In the genomic region with DNA sequence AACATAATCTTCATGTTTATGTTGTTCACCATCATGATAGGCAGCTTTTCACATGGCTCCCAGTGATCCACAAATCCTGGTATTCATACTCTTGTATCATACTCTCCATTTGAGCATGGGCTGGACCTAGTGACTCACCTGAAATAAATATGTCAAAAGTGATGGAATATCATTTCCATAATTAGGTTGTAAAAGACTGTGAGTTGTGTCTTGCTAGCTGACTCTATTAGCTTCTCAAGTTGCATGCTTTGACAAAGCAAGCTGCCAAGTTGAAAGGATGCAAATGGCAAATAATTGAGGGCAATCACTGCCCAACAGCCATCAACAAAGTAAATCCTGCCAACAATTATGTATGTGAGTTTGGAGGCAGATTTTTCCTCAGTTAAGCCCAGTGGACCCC, we compare ENCODE assay signal across 14 cellular contexts.
DNase-seq lines count a peak whose midpoint lies in the region; ATAC-seq and TF ChIP-seq lines count a peak whose summit lies in the region.
"Had no signal": no experiment of that assay in that cellular context is flagged by ENCODE, and none has a peak within 500 bp of the region (broad histone marks: within the 10 kb centered on the region; RNA-seq: fewer than 3 reads in every experiment).

No MANE protein-coding gene starts in this region.

- no peak overlapping the region for H3K4me3 ChIP-seq in mesenchymal stem cell (ENCODE audit: insufficient read depth in 1 of 2, low read depth in 1 of 2, low read length in 2 of 2)
- H3K4me3 ChIP-seq in vagina, result no peak overlapping the region
- H3K4me3 ChIP-seq in esophagus squamous epithelium, result no peak overlapping the region
- H3K4me3 ChIP-seq: gastroesophageal sphincter had no signal

- TF ChIP-seq CTCF in RWPE1 (conservative IDR thresholded peaks at IDR 0.05; ENCODE audit: low read depth) (no peak), vagina (IDR thresholded peaks at IDR 0.05) (no peak), esophagus squamous epithelium (IDR thresholded peaks at IDR 0.05) (no peak)

- no peak overlapping the region for H2BK15ac ChIP-seq in mesenchymal stem cell (ENCODE audit: low read depth, poor library complexity, severe bottlenecking)

- peak overlapping the region; percentile 57 to 84 for H3K4ac ChIP-seq in mesenchymal stem cell (ENCODE audit: low read depth in 1 of 2, low read length in 2 of 2)

- H2BK12ac ChIP-seq in mesenchymal stem cell (ENCODE audit: low read length in 2 of 2), result peak overlapping the region in 1 of 2 experiments; percentile 56

- H3K27ac ChIP-seq in RWPE1 (no peak overlapping the region), mesenchymal stem cell (ENCODE audit: low read length, poor library complexity, severe bottlenecking) (no peak overlapping the region), vagina (no peak overlapping the region), esophagus squamous epithelium (peak overlapping the region in 1 of 4 donors; percentile 56)
- H3K27ac ChIP-seq: gastroesophageal sphincter had no signal

- intact Hi-C loops in vagina (cut with DNase I), result no loop called here
- intact Hi-C loops in Right ventricle myocardium inferior (cut with DNase I), result no loop called here
- intact Hi-C loops in esophagus squamous epithelium (cut with DNase I), result no loop called here

- peak overlapping the region; percentile 73 for H2AK5ac ChIP-seq in mesenchymal stem cell (ENCODE audit: low read length, severe bottlenecking)

- H4K8ac ChIP-seq in mesenchymal stem cell (ENCODE audit: low read length), result no peak overlapping the region

- no peaks in the 10 kb centered on the region for H3K79me1 ChIP-seq in mesenchymal stem cell (replicated peaks; ENCODE audit: low read length, poor library complexity, severe bottlenecking)

- H2BK5ac ChIP-seq in mesenchymal stem cell (ENCODE audit: low read depth, low read length, poor library complexity, severe bottlenecking), result peak overlapping the region; percentile 81

- no peak for ATAC-seq in Right ventricle myocardium inferior
- ATAC-seq: activated T-cell treated with anti-CD3 and anti-CD28 coated beads, Interleukin-2, amount 50 U/mL, for 72 hours; gastroesophageal sphincter had no signal

- H3K9ac ChIP-seq in mesenchymal stem cell (ENCODE audit: low read length), result no peak overlapping the region

- H3K9me3 ChIP-seq in mesenchymal stem cell (ENCODE audit: control insufficient read depth, low read length), result peaks cover 3% of the 10 kb centered on the region
- no peaks in the 10 kb centered on the region for H3K9me3 ChIP-seq in vagina
- no peaks in the 10 kb centered on the region for H3K9me3 ChIP-seq in esophagus squamous epithelium
- H3K9me3 ChIP-seq: gastroesophageal sphincter had no signal

- H3K23ac ChIP-seq in mesenchymal stem cell (ENCODE audit: low read length in 2 of 2), result no peak overlapping the region

- peak overlapping the region in 1 of 2 experiments; percentile 88 for H3K18ac ChIP-seq in mesenchymal stem cell (ENCODE audit: low read depth in 1 of 2, low read length in 2 of 2)

- H3K27me3 ChIP-seq in mesenchymal stem cell (ENCODE audit: control insufficient read depth in 1 of 2, insufficient read depth in 1 of 2, low read length in 2 of 2), result no peaks in the 10 kb centered on the region
- no peaks in the 10 kb centered on the region for H3K27me3 ChIP-seq in vagina
- no peaks in the 10 kb centered on the region for H3K27me3 ChIP-seq in esophagus squamous epithelium
- H3K27me3 ChIP-seq: gastroesophageal sphincter had no signal

- no peak overlapping the region for H3K4me2 ChIP-seq in mesenchymal stem cell (ENCODE audit: low read length, poor library complexity, severe bottlenecking)

- H3K14ac ChIP-seq in mesenchymal stem cell (ENCODE audit: low read length in 2 of 2), result no peak overlapping the region

- no peak overlapping the region for H4K91ac ChIP-seq in mesenchymal stem cell (ENCODE audit: low read length)

- no peak overlapping the region for H2BK120ac ChIP-seq in mesenchymal stem cell (ENCODE audit: low read depth, low read length)

- H3K4me1 ChIP-seq in mesenchymal stem cell (ENCODE audit: control insufficient read depth, insufficient read depth, low read depth, low read length) (peaks cover 6% of the 10 kb centered on the region), vagina (no peaks in the 10 kb centered on the region), esophagus squamous epithelium (peaks cover 5 to 41% (median 13%) of the 10 kb centered on the region in 3 donors)
- H3K4me1 ChIP-seq: gastroesophageal sphincter had no signal

- H3K36me3 ChIP-seq in mesenchymal stem cell (ENCODE audit: control insufficient read depth in 1 of 2, insufficient read depth in 2 of 2, low read depth in 1 of 2, low read length in 2 of 2) (peaks cover 0 to 7% of the 10 kb centered on the region in 2 experiments), vagina (no peaks in the 10 kb centered on the region), esophagus squamous epithelium (no peaks in the 10 kb centered on the region)
- H3K36me3 ChIP-seq: gastroesophageal sphincter had no signal

- DNase-seq in GM04503 (ENCODE audit: low read depth) (peak; percentile 56), NCI-H1417 treated with DMSO at 0.1 percent for 48 hours (lab: John Stamatoyannopoulos, UW) (peak; percentile 78), RWPE1 (ENCODE audit: low spot score) (peak; percentile 75), mesenchymal stem cell (no peak), COLO668 (lab: John Stamatoyannopoulos, UW; ENCODE audit: unreplicated experiment) (no peak), vagina (ENCODE audit: extremely low spot score in 2 of 2) (no peak), Right ventricle myocardium inferior (ENCODE audit: missing footprints) (no peak), esophagus squamous epithelium (lab: John Stamatoyannopoulos, UW) (no peak)
- DNase-seq: activated CD4-positive, alpha-beta memory T cell treated with anti-CD3 and anti-CD28 coated beads, Interleukin-2, amount 10 ng/mL, durations not matched to agents 7 days and 5 days; activated T-cell treated with anti-CD3 and anti-CD28 coated beads, Interleukin-2, amount 50 U/mL, for 72 hours; AML-193; nephron progenitor cell; substantia nigra had no signal

- TF ChIP-seq POLR2A in vagina (IDR thresholded peaks at IDR 0.05), result no peak
- no peak for TF ChIP-seq POLR2A in esophagus squamous epithelium (IDR thresholded peaks at IDR 0.05)

- H2AFZ ChIP-seq in mesenchymal stem cell (ENCODE audit: low read depth, low read length), result no peak overlapping the region

- POLR2A ChIA-PET in RWPE1 (lab: Yijun Ruan, JAX; ENCODE audit: low non-redundant PET), result no interaction called here

- CTCF ChIA-PET in RWPE1 (lab: Yijun Ruan, JAX), result interaction anchor here (0.5 to 1.0 kb wide), 2 partner anchors 157 to 298 kb away, joined by 3 read pairs; no protein-coding TSS in a partner anchor

Comparison
In these comparisons a context has a peak if more than half of its experiments do, and no peak if none do; other contexts are left out.
1. DNase-seq: peak in GM04503 (single experiment), NCI-H1417 treated with DMSO at 0.1 percent for 48 hours (single experiment) and RWPE1 (single experiment); none in mesenchymal stem cell (single experiment), COLO668 (single experiment), vagina (0 of 2), Right ventricle myocardium inferior (single experiment) and esophagus squamous epithelium (single experiment).